ENCODE assay signal across 11 cellular contexts in genomic region chr1:18751425-18751824, GRCh38.
"Had no signal": no experiment of that assay in that cellular context is flagged by ENCODE, and none has a peak within 500 bp of the region (broad histone marks: within the 10 kb centered on the region; RNA-seq: fewer than 3 reads in every experiment).

No MANE protein-coding gene starts in this region.

- H3K36me3 ChIP-seq: esophagus muscularis mucosa, stomach had no signal

- H3K4me3 ChIP-seq: esophagus muscularis mucosa, lung, skin epidermis, stomach had no signal

- H3K27ac ChIP-seq: esophagus muscularis mucosa, skin epidermis, stomach had no signal

- ATAC-seq: activated CD4-positive, alpha-beta T cell treated with anti-CD3 and anti-CD28 coated beads for 36 hours; activated naive CD8-positive, alpha-beta T cell treated with anti-CD3 and anti-CD28 coated beads, Interleukin-2, amount 50 U/mL, for 24 hours; naive thymus-derived CD4-positive, alpha-beta T cell had no signal

- DNase-seq: activated CD4-positive, alpha-beta memory T cell treated with anti-CD3 and anti-CD28 coated beads, Interleukin-2, amount 10 ng/mL, durations not matched to agents 7 days and 5 days; activated CD4-positive, alpha-beta T cell treated with anti-CD3 and anti-CD28 coated beads for 36 hours; activated CD8-positive, alpha-beta memory T cell treated with anti-CD3 and anti-CD28 coated beads, Interleukin-2, amount 50 U/mL, for 4 hours; activated naive CD8-positive, alpha-beta T cell treated with anti-CD3 and anti-CD28 coated beads, Interleukin-2, amount 50 U/mL, for 24 hours; immature natural killer cell; naive thymus-derived CD4-positive, alpha-beta T cell; posterior cingulate gyrus; stomach had no signal

- H3K4me1 ChIP-seq: esophagus muscularis mucosa, stomach had no signal
